In genomic region chr19:9818734-9819589, GRCh38 we compare ENCODE assay signal across 1 cellular context.
TF ChIP-seq lines count a peak whose summit lies in the region.

Gene FBXL12, minus strand, starts transcription at chr19:9819079. Its CDS starts 266 bp downstream, at chr19:9818813.

TF ChIP-seq in H1, 55 proteins besides CTCF, POLR2A, EP300 and RAD21:
- TF ChIP-seq SRF (IDR thresholded peaks at IDR 0.05; ENCODE audit: low read depth, low read length) (no peak), SUZ12 (IDR thresholded peaks at IDR 0.05; ENCODE audit: low read length) (no peak), SIN3A (conservative IDR thresholded peaks at IDR 0.05 in 1 of 2, IDR thresholded peaks at IDR 0.05 in 1 of 2; ENCODE audit: low read depth in 1 of 2, low read length in 2 of 2) (peak; percentile 54 to 88; a peak in 2 of 4 replicates), HDAC2 (IDR thresholded peaks at IDR 0.05; ENCODE audit: borderline replicate concordance in 1 of 2, low read depth in 2 of 2, low read length in 2 of 2) (peak in 1 of 2 experiments; percentile 99; a peak in 1 of 4 replicates), NRF1 (IDR thresholded peaks at IDR 0.05; ENCODE audit: low read depth, low read length) (no peak), SP1 (IDR thresholded peaks at IDR 0.05; ENCODE audit: low read depth, low read length) (no peak), GABPA (IDR thresholded peaks at IDR 0.05; ENCODE audit: borderline replicate concordance, insufficient read depth, low read length) (peak; percentile 91), CHD1 (IDR thresholded peaks at IDR 0.05; ENCODE audit: low read depth, low read length) (no peak), CBX8 (IDR thresholded peaks at IDR 0.05; ENCODE audit: borderline replicate concordance, low read depth, low read length) (no peak), CREB1 (IDR thresholded peaks at IDR 0.05) (peak; percentile 76), CEBPB (IDR thresholded peaks at IDR 0.05; ENCODE audit: low read depth, low read length) (no peak), SIRT6 (IDR thresholded peaks at IDR 0.05; ENCODE audit: low read length) (no peak), KDM1A (IDR thresholded peaks at IDR 0.05; ENCODE audit: borderline replicate concordance, low read length) (no peak), JUND (IDR thresholded peaks at IDR 0.05; ENCODE audit: low read length) (no peak), NANOG (IDR thresholded peaks at IDR 0.05; ENCODE audit: insufficient read depth, low read depth, low read length, poor library complexity, severe bottlenecking) (no peak), SIX5 (IDR thresholded peaks at IDR 0.05; ENCODE audit: low read depth, low read length) (no peak), CBX5 (IDR thresholded peaks at IDR 0.05; ENCODE audit: low read depth, low read length) (no peak), SP2 (IDR thresholded peaks at IDR 0.05; ENCODE audit: low read length) (no peak), SP4 (IDR thresholded peaks at IDR 0.05; ENCODE audit: low read length) (no peak; the same call in 1 of the 2 replicates), YY1 (IDR thresholded peaks at IDR 0.05; ENCODE audit: low read depth, low read length) (peak; percentile 92), GTF2F1 (IDR thresholded peaks at IDR 0.05; ENCODE audit: borderline replicate concordance, low read depth, low read length) (no peak), BRCA1 (IDR thresholded peaks at IDR 0.05; ENCODE audit: low read depth, low read length) (no peak), TCF12 (IDR thresholded peaks at IDR 0.05; ENCODE audit: low read depth, low read length) (no peak), BACH1 (IDR thresholded peaks at IDR 0.05; ENCODE audit: low read length) (no peak), POU5F1 (IDR thresholded peaks at IDR 0.05; ENCODE audit: low read depth, low read length) (no peak), ZNF274 (IDR thresholded peaks at IDR 0.05; ENCODE audit: borderline replicate concordance, extremely low read depth, low read length) (no peak), EGR1 (IDR thresholded peaks at IDR 0.05; ENCODE audit: borderline replicate concordance, low read depth, low read length) (no peak), CHD2 (IDR thresholded peaks at IDR 0.05; ENCODE audit: low read length) (no peak), JUN (IDR thresholded peaks at IDR 0.05; ENCODE audit: low read depth, low read length) (no peak), HDAC6 (IDR thresholded peaks at IDR 0.05; ENCODE audit: low read depth, low read length) (no peak), CTBP2 (IDR thresholded peaks at IDR 0.05; ENCODE audit: borderline replicate concordance, insufficient read depth, insufficient read length, low read length) (no peak), POLR2AphosphoS5 (IDR thresholded peaks at IDR 0.05; ENCODE audit: low read depth, low read length) (peak; percentile 84), PHF8 (conservative IDR thresholded peaks at IDR 0.05; ENCODE audit: low read depth, low read length) (peak; percentile 99), ASH2L (IDR thresholded peaks at IDR 0.05; ENCODE audit: low read length) (peak; percentile 57), SAP30 (IDR thresholded peaks at IDR 0.05; ENCODE audit: insufficient read depth, insufficient replicate concordance, low read length) (no peak), BCL11A (IDR thresholded peaks at IDR 0.05; ENCODE audit: low read depth in 2 of 2, low read length in 2 of 2) (no peak), CHD7 (IDR thresholded peaks at IDR 0.05; ENCODE audit: insufficient replicate concordance, low read length) (no peak), RNF2 (IDR thresholded peaks at IDR 0.05; ENCODE audit: borderline replicate concordance, low read depth, low read length, missing control alignments, poor library complexity, severe bottlenecking) (no peak), EZH2 (IDR thresholded peaks at IDR 0.05; ENCODE audit: low read depth, low read length, severe bottlenecking) (no peak), TAF1 (IDR thresholded peaks at IDR 0.05; ENCODE audit: low read depth, low read length) (peak; percentile 78; the same call in 1 of the 2 replicates), RBBP5 (IDR thresholded peaks at IDR 0.05; ENCODE audit: borderline replicate concordance, low read depth, low read length) (peak; percentile 38; the same call in 1 of the 2 replicates), TEAD4 (IDR thresholded peaks at IDR 0.05; ENCODE audit: low read depth, low read length) (no peak), RXRA (IDR thresholded peaks at IDR 0.05; ENCODE audit: insufficient read depth, low read depth, low read length) (no peak), KDM5A (IDR thresholded peaks at IDR 0.05; ENCODE audit: low read length) (peak; percentile 96; the same call in 1 of the 2 replicates), KDM4A (IDR thresholded peaks at IDR 0.05; ENCODE audit: low read depth, low read length, severe bottlenecking) (no peak), TBP (IDR thresholded peaks at IDR 0.05; ENCODE audit: low read depth, low read length) (peak; percentile 67; the same call in 1 of the 2 replicates), MAFK (IDR thresholded peaks at IDR 0.05; ENCODE audit: low read depth, low read length) (no peak), TAF7 (optimal IDR thresholded peaks at IDR 0.05; ENCODE audit: borderline replicate concordance, low read depth, low read length) (no peak), RFX5 (IDR thresholded peaks at IDR 0.05; ENCODE audit: borderline replicate concordance, low read depth, low read length) (no peak), FOSL1 (IDR thresholded peaks at IDR 0.05; ENCODE audit: insufficient read depth, low read depth, low read length) (0 out of 2 replicates have a peak, but pooled peaks have one; percentile 0)
- TF ChIP-seq, protein P1, sequence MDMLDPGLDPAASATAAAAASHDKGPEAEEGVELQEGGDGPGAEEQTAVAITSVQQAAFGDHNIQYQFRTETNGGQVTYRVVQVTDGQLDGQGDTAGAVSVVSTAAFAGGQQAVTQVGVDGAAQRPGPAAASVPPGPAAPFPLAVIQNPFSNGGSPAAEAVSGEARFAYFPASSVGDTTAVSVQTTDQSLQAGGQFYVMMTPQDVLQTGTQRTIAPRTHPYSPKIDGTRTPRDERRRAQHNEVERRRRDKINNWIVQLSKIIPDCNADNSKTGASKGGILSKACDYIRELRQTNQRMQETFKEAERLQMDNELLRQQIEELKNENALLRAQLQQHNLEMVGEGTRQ (IDR thresholded peaks at IDR 0.05; ENCODE audit: low read length): no peak
- TF ChIP-seq, protein P2, sequence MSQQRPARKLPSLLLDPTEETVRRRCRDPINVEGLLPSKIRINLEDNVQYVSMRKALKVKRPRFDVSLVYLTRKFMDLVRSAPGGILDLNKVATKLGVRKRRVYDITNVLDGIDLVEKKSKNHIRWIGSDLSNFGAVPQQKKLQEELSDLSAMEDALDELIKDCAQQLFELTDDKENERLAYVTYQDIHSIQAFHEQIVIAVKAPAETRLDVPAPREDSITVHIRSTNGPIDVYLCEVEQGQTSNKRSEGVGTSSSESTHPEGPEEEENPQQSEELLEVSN (IDR thresholded peaks at IDR 0.05): peak; percentile 42; the same call in 1 of the 2 replicates
- TF ChIP-seq, protein P3, sequence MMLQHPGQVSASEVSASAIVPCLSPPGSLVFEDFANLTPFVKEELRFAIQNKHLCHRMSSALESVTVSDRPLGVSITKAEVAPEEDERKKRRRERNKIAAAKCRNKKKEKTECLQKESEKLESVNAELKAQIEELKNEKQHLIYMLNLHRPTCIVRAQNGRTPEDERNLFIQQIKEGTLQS (IDR thresholded peaks at IDR 0.05; ENCODE audit: insufficient read depth, low read depth, low read length): no peak
- TF ChIP-seq, protein P4, sequence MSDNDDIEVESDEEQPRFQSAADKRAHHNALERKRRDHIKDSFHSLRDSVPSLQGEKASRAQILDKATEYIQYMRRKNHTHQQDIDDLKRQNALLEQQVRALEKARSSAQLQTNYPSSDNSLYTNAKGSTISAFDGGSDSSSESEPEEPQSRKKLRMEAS (IDR thresholded peaks at IDR 0.05): peak; percentile 42
- TF ChIP-seq, protein P5, sequence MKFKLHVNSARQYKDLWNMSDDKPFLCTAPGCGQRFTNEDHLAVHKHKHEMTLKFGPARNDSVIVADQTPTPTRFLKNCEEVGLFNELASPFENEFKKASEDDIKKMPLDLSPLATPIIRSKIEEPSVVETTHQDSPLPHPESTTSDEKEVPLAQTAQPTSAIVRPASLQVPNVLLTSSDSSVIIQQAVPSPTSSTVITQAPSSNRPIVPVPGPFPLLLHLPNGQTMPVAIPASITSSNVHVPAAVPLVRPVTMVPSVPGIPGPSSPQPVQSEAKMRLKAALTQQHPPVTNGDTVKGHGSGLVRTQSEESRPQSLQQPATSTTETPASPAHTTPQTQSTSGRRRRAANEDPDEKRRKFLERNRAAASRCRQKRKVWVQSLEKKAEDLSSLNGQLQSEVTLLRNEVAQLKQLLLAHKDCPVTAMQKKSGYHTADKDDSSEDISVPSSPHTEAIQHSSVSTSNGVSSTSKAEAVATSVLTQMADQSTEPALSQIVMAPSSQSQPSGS (IDR thresholded peaks at IDR 0.05; ENCODE audit: low read length): no peak
